27 cellular contexts compared by ENCODE assay signal in the genomic region with DNA sequence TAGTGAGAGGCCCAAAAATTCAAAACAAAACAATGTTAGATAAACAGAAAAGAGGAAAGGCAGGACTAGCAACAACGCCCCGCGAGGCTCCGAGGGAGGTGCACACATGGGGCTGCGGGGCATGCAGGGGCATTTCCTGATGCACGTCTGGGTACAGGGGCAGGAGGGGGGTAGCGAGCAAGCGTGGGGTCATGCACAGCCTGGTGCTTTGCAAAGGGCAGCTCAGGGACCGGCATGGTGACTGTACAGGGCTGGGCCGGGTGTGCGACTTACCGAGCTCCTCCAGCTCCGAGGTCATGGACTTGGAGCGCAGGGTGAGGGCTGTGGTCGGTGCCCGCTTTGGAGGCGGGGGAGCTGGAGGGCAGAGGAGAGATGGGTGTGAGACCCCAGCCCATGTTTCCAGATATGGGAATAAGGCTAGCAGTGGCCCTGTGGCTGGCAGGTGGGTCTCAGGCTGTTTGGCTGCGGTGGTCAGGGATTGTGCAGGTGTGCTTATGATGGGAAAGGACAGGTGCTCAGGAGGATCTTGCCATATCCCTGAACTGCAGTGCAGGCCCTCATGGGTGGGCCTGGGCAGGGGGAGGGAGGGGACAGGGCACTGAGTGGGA.
DNase-seq lines count a peak whose midpoint lies in the region; ATAC-seq, FAIRE-seq and TF ChIP-seq lines count a peak whose summit lies in the region.
"Had no signal": no experiment of that assay in that cellular context is flagged by ENCODE, and none has a peak within 500 bp of the region (broad histone marks: within the 10 kb centered on the region; RNA-seq: fewer than 3 reads in every experiment).

No MANE protein-coding gene starts in this region.

- H3K27ac ChIP-seq in heart right ventricle (no peak overlapping the region), RWPE2 (ENCODE audit: poor library complexity, severe bottlenecking) (no peak overlapping the region), HepG2 (ENCODE audit: extremely low read length, insufficient read depth, low read length) (no peak overlapping the region), spleen (no peak overlapping the region)
- H3K27ac ChIP-seq: breast epithelium, colonic mucosa, gastroesophageal sphincter, prostate gland, transverse colon had no signal

- BruUV-seq in HepG2 (replicated peaks; lab: Mats Ljungman, UMichigan), result no TSS peak

- H3K9me3 ChIP-seq in heart right ventricle, result no peaks in the 10 kb centered on the region
- H3K9me3 ChIP-seq in RWPE2 (ENCODE audit: severe bottlenecking), result no peaks in the 10 kb centered on the region
- H3K9me3 ChIP-seq in HepG2 (ENCODE audit: low read length), result no peaks in the 10 kb centered on the region
- no peaks in the 10 kb centered on the region for H3K9me3 ChIP-seq in spleen
- H3K9me3 ChIP-seq: breast epithelium, colonic mucosa, gastroesophageal sphincter, prostate gland, transverse colon had no signal

- peaks cover 0 to 17% (median 3%) of the 10 kb centered on the region in 9 donors for H3K4me1 ChIP-seq in heart right ventricle
- H3K4me1 ChIP-seq in RWPE2 (ENCODE audit: insufficient read depth, poor library complexity, severe bottlenecking), result no peaks in the 10 kb centered on the region
- no peaks in the 10 kb centered on the region for H3K4me1 ChIP-seq in HepG2 (ENCODE audit: insufficient read depth, low read length)
- H3K4me1 ChIP-seq in spleen, result no peaks in the 10 kb centered on the region
- H3K4me1 ChIP-seq: breast epithelium, colonic mucosa, gastroesophageal sphincter, prostate gland, transverse colon had no signal

- intact Hi-C loops in Right ventricle myocardium inferior (cut with DNase I), result no loop called here
- intact Hi-C loops in heart right ventricle (cut with DNase I), result no loop called here
- intact Hi-C loops in HepG2 (cut with micrococcal nuclease; ENCODE audit: unreplicated experiment), result no loop called here
- intact Hi-C loops in spleen (cut with DNase I; ENCODE audit: low total_unique reads), result no loop called here

- TF ChIP-seq CTCF in heart right ventricle (IDR thresholded peaks at IDR 0.05) (no peak), RWPE2 (IDR thresholded peaks at IDR 0.05; ENCODE audit: poor library complexity, severe bottlenecking) (no peak), HepG2 (CRISPR knock-in tag; IDR thresholded peaks at IDR 0.05) (no peak), spleen (IDR thresholded peaks at IDR 0.05 in 8 of 11, conservative IDR thresholded peaks at IDR 0.05 in 3 of 11) (no peak)

- FAIRE-seq in HepG2 (lab: Jason Lieb, UNC), result no peak
- FAIRE-seq: GM19239 had no signal

- ATAC-seq in Right ventricle myocardium inferior (no peak), heart right ventricle (no peak), RWPE2 (ENCODE audit: low read depth) (no peak), HepG2 (no peak), GM21737 (IDR thresholded peaks at IDR 0.05; ENCODE audit: unreplicated experiment) (no peak), GM21447 (IDR thresholded peaks at IDR 0.05; ENCODE audit: unreplicated experiment) (no peak)
- ATAC-seq: activated CD8-positive, alpha-beta T cell treated with anti-CD3 and anti-CD28 coated beads for 36 hours; activated T-helper 17 cell treated with anti-CD3 and anti-CD28 coated beads, Interleukin-2, amount 50 U/mL, for 72 hours; gastroesophageal sphincter had no signal

- peak; percentile 61 for DNase-seq in Right ventricle myocardium inferior (ENCODE audit: missing footprints)
- no peak for DNase-seq in heart right ventricle
- DNase-seq in RWPE2 (ENCODE audit: low spot score), result peak; percentile 46
- DNase-seq in HepG2 (ENCODE audit: low spot score), result no peak
- peak; percentile 62 for DNase-seq in spleen
- DNase-seq in DMS79 (lab: John Stamatoyannopoulos, UW), result no peak
- DNase-seq: activated CD8-positive, alpha-beta T cell treated with anti-CD3 and anti-CD28 coated beads for 36 hours; activated naive CD4-positive, alpha-beta T cell treated with anti-CD3 and anti-CD28 coated beads, Interleukin-2, amount 50 U/mL, for 16 hours; amniotic stem cell; colonic mucosa; effector CD8-positive, alpha-beta T cell; H7; Karpas-422; mesendoderm; NCI-H1436 treated with DMSO at 0.1 percent for 48 hours; NCI-H524; SIG-M5; stimulated activated CD4-positive, alpha-beta T cell treated with anti-CD3 and anti-CD28 coated beads, Interleukin-15, amount 100 ng/mL, for 24 hours; stimulated activated CD4-positive, alpha-beta T cell treated with anti-CD3 and anti-CD28 coated beads, Interleukin-4, amount 100 ng/mL, for 4 hours; transverse colon had no signal

- no peak overlapping the region for H3K9ac ChIP-seq in HepG2 (ENCODE audit: insufficient read depth, low read depth, low read length)

- 88 to 92% methylated on average over 18 of the region's 18 CpGs for WGBS in heart right ventricle, 2 donors
- 97% methylated on average over 18 of the region's 18 CpGs for WGBS in HepG2 (ENCODE audit: low lambda C conversion rate)
- WGBS in spleen, 5 donors, result 84 to 92% (median 91%) methylated on average over 18 of the region's 18 CpGs

- TF ChIP-seq EP300 in HepG2 (IDR thresholded peaks at IDR 0.05; ENCODE audit: low read depth in 2 of 2, low read length in 2 of 2), result no peak
- no peak for TF ChIP-seq EP300 in HepG2 (CRISPR knock-in tag; IDR thresholded peaks at IDR 0.05; ENCODE audit: borderline replicate concordance)

- no peaks in the 10 kb centered on the region for H3K79me2 ChIP-seq in HepG2 (ENCODE audit: insufficient read depth, low read length)

- CTCF ChIA-PET in HepG2 (lab: Yijun Ruan, JAX; ENCODE audit: low intra/inter-chr PET ratio, low total read pairs), result no interaction called here

- no peaks in the 10 kb centered on the region for H3K36me3 ChIP-seq in heart right ventricle
- no peaks in the 10 kb centered on the region for H3K36me3 ChIP-seq in RWPE2 (ENCODE audit: low read depth)
- peaks cover 6 to 35% of the 10 kb centered on the region in 2 experiments; a peak in 4 of 5 replicates for H3K36me3 ChIP-seq in HepG2 (replicated peaks in 1 of 2; ENCODE audit: control insufficient read depth in 1 of 2, insufficient read depth in 2 of 2, low read length in 2 of 2)
- no peaks in the 10 kb centered on the region for H3K36me3 ChIP-seq in spleen
- H3K36me3 ChIP-seq: breast epithelium, colonic mucosa, gastroesophageal sphincter, prostate gland, transverse colon had no signal

- TF ChIP-seq POLR2A in HepG2 (IDR thresholded peaks at IDR 0.05; ENCODE audit: insufficient read depth in 1 of 2, low read depth in 2 of 2, low read length in 2 of 2), result no peak
- no peak for TF ChIP-seq POLR2A in spleen (IDR thresholded peaks at IDR 0.05)

- no peaks in the 10 kb centered on the region for H4K20me1 ChIP-seq in HepG2 (ENCODE audit: insufficient read depth, low read length)

- H3K4me3 ChIP-seq in heart right ventricle (no peak overlapping the region), RWPE2 (ENCODE audit: severe bottlenecking) (no peak overlapping the region), HepG2 (replicated peaks in 1 of 3; ENCODE audit: insufficient read depth in 1 of 3, low read depth in 2 of 3, low read length in 3 of 3) (no peak overlapping the region), spleen (no peak overlapping the region)
- H3K4me3 ChIP-seq: breast epithelium, colonic mucosa, gastroesophageal sphincter, prostate gland, transverse colon had no signal

- H3K4me2 ChIP-seq in HepG2 (ENCODE audit: low read depth, low read length), result no peak overlapping the region

- no peak for TF ChIP-seq RAD21 in HepG2 (CRISPR knock-in tag; IDR thresholded peaks at IDR 0.05)

- H2AFZ ChIP-seq in HepG2 (ENCODE audit: low read length), result no peak overlapping the region

- POLR2A ChIA-PET in HepG2 (lab: Yijun Ruan, JAX), result no interaction called here

- in situ Hi-C loops in HepG2 (cut with HindIII; ENCODE audit: extremely low pct_ligation_motif_present, low pct_unique_long_range_greater_than_20kb), result no loop called here

- H3K27me3 ChIP-seq in heart right ventricle (peaks cover 0 to 7% (median 0%) of the 10 kb centered on the region in 7 donors), RWPE2 (ENCODE audit: insufficient read depth, poor library complexity, severe bottlenecking) (no peaks in the 10 kb centered on the region), HepG2 (ENCODE audit: control insufficient read depth in 1 of 2, insufficient read depth in 2 of 2, low read length in 2 of 2) (no peaks in the 10 kb centered on the region), spleen (replicated peaks in 1 of 7) (no peaks in the 10 kb centered on the region)
- H3K27me3 ChIP-seq: breast epithelium, colonic mucosa, gastroesophageal sphincter, transverse colon had no signal

TF ChIP-seq in HepG2, 621 proteins besides CTCF, POLR2A, EP300 and RAD21:
- TF ChIP-seq AGO2 (optimal IDR thresholded peaks at IDR 0.05; ENCODE audit: low read depth, low read length), result peak; percentile 28
- no peak for TF ChIP-seq ZNF20 (CRISPR knock-in tag; IDR thresholded peaks at IDR 0.05)

Comparison
In these comparisons a context has a peak if more than half of its experiments do, and no peak if none do; other contexts are left out.
1. DNase-seq: peak in Right ventricle myocardium inferior (single experiment), RWPE2 (single experiment) and spleen (single experiment); none in heart right ventricle (0 of 2), HepG2 (single experiment) and DMS79 (single experiment).